Comparison of ENCODE assay signal across 8 cellular contexts in the genomic region with DNA sequence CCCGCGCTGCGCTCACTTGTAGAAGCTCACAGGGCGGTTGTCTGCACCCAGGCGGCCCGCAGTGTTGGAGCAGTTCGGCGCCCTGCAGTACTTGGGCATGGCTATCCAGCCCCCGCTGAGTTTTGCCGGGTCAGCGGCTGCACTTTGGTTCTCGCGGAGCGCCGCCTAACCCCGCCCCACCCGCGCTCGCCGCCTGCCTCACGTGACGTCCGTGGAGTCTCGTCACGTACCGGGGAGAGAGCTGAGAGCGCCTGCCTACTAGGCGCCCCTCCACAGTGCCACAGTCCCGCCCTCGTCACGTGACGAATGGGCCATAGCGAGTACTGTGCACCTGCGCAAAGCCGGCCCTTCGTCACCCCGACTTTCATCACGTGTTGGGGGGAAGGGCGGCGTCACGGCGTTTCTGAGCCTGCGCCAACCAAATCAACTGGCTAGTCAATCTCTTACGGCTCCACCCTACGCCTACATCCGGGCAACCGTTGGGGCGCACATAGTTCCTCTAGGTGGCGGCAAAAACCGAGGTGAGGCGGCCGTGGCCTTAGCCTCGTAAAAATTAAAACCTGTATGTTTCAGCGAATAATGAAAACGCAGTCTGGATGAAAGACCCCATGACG. TPM values are rescaled to one million over a fixed set of nuclear protein-coding genes. Genes with fewer than 3 reads are reported as not detected.
DNase-seq lines count a peak whose midpoint lies in the region; ATAC-seq lines count a peak whose summit lies in the region.

A gene with protein sequence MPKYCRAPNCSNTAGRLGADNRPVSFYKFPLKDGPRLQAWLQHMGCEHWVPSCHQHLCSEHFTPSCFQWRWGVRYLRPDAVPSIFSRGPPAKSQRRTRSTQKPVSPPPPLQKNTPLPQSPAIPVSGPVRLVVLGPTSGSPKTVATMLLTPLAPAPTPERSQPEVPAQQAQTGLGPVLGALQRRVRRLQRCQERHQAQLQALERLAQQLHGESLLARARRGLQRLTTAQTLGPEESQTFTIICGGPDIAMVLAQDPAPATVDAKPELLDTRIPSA (minus strand): TSS at position 167 of the 614 bp plus-strand sequence. CDS start 68 bp downstream, at position 99.

- H3K27me3 Mint-ChIP-seq in activated CD4-positive, alpha-beta T cell treated with anti-CD3 and anti-CD28 coated beads, Interleukin-2, amount 10 ng/mL, durations not matched to agents 7 days and 5 days: no peaks in the 10 kb centered on the region

- H3K4me1 Mint-ChIP-seq in activated CD4-positive, alpha-beta T cell treated with anti-CD3 and anti-CD28 coated beads, Interleukin-2, amount 10 ng/mL, durations not matched to agents 7 days and 5 days: peaks cover 46% of the 10 kb centered on the region

- ATAC-seq in GM19324 (IDR thresholded peaks at IDR 0.05; ENCODE audit: low FRiP score, unreplicated experiment) (peak; percentile 87), HG03469 (IDR thresholded peaks at IDR 0.05; ENCODE audit: unreplicated experiment) (peak; percentile 66), left lobe of liver (peak; percentile 87)

- DNase-seq in C1 segment of cervical spinal cord (lab: John Stamatoyannopoulos, UW): peak; percentile 95 to 100 (median 99)
- peak; percentile 99 to 100 for DNase-seq in NCI-H526 (lab: John Stamatoyannopoulos, UW)
- peak; percentile 100 for DNase-seq in activated CD4-positive, alpha-beta T cell treated with anti-CD3 and anti-CD28 coated beads, Interleukin-2, amount 10 ng/mL, durations not matched to agents 7 days and 5 days
- peak; percentile 98 for DNase-seq in dedifferentiated amniotic fluid mesenchymal stem cell (ENCODE audit: extremely low spot score)
- DNase-seq in left lobe of liver (ENCODE audit: low spot score): peak; percentile 100
- DNase-seq in stimulated activated CD4-positive, alpha-beta T cell treated with anti-CD3 and anti-CD28 coated beads, Interleukin-2, amount 100 ng/mL, for 4 hours (ENCODE audit: low read depth): peak; percentile 100

- H3K36me3 Mint-ChIP-seq in activated CD4-positive, alpha-beta T cell treated with anti-CD3 and anti-CD28 coated beads, Interleukin-2, amount 10 ng/mL, durations not matched to agents 7 days and 5 days (ENCODE audit: low read depth): peaks cover 24% of the 10 kb centered on the region

- CTCF ChIA-PET in activated CD4-positive, alpha-beta T cell treated with anti-CD3 and anti-CD28 coated beads, Interleukin-2, amount 10 ng/mL, durations not matched to agents 7 days and 5 days (lab: Charles Lee): interaction anchor here (0.8 to 1.4 kb wide), 3 partner anchors 10 to 87 kb away, joined by 3 read pairs; no protein-coding TSS in a partner anchor

- peak within 1 kb of the TSS; percentile 98 for H3K4me3 Mint-ChIP-seq in activated CD4-positive, alpha-beta T cell treated with anti-CD3 and anti-CD28 coated beads, Interleukin-2, amount 10 ng/mL, durations not matched to agents 7 days and 5 days

- no peaks in the 10 kb centered on the region for H3K9me3 Mint-ChIP-seq in activated CD4-positive, alpha-beta T cell treated with anti-CD3 and anti-CD28 coated beads, Interleukin-2, amount 10 ng/mL, durations not matched to agents 7 days and 5 days

- H3K27ac Mint-ChIP-seq in activated CD4-positive, alpha-beta T cell treated with anti-CD3 and anti-CD28 coated beads, Interleukin-2, amount 10 ng/mL, durations not matched to agents 7 days and 5 days: peak within 1 kb of the TSS; percentile 97

- POLR2A ChIA-PET in activated CD4-positive, alpha-beta T cell treated with anti-CD3 and anti-CD28 coated beads, Interleukin-2, amount 10 ng/mL, durations not matched to agents 7 days and 5 days (lab: Charles Lee): interaction anchor here (0.8 kb wide), 1 partner anchor 40 kb away, joined by 3 read pairs; a partner anchor contains a TSS

RNA-seq across cellular contexts. Expression of the gene that starts here (rescaled TPM):
- total RNA-seq in activated CD4-positive, alpha-beta T cell treated with anti-CD3 and anti-CD28 coated beads, Interleukin-2, amount 10 ng/mL, durations not matched to agents 7 days and 5 days: 1 to 10 TPM; 6.1 to 7.0 TPM
- 2.2 TPM for total RNA-seq in left lobe of liver

Comparison
In these comparisons a context has a peak if more than half of its experiments do, and no peak if none do; other contexts are left out.
1. Peak in every context shown above with its lines: DNase-seq and ATAC-seq.